In the genomic region with DNA sequence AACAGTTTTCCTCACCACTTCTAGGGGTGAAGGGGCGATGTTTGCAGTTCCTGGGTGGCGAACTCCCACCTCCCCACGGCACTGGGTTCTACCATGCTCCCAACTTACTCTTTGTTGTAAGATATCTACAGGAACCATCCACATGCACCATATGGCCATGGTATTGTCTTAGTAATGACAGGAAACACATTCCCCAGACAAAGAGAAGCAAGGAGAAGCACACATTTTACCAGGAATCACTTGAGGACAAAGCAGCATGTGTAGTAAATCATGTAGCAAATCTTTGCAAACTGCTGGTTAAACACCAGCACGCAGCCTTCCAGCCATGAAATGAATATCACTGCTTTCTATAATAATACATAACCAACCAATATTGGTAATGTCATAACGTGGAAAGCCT, we compare ENCODE assay signal across 24 cellular contexts.
DNase-seq lines count a peak whose midpoint lies in the region; ATAC-seq, FAIRE-seq and TF ChIP-seq lines count a peak whose summit lies in the region.
"Had no signal": no experiment of that assay in that cellular context is flagged by ENCODE, and none has a peak within 500 bp of the region (broad histone marks: within the 10 kb centered on the region; RNA-seq: fewer than 3 reads in every experiment).

No MANE protein-coding gene starts in this region.

- POLR2A ChIA-PET in Caco-2 (lab: Charles Lee) = no interaction called here

- H3K4me2 ChIP-seq in astrocyte (ENCODE audit: low read length) (peak overlapping the region; percentile 21), mesendoderm (ENCODE audit: low read length) (no peak overlapping the region)
- H3K4me2 ChIP-seq: hepatocyte, neural progenitor cell had no signal

- H3K4me3 ChIP-seq in heart right ventricle = no peak overlapping the region
- H3K4me3 ChIP-seq in astrocyte (ENCODE audit: insufficient read depth, low read depth, low read length) = no peak overlapping the region
- H3K4me3 ChIP-seq in mesendoderm (ENCODE audit: low read length) = no peak overlapping the region
- H3K4me3 ChIP-seq in subcutaneous abdominal adipose tissue (ENCODE audit: low read depth in 1 of 5, low read length in 5 of 5) = no peak overlapping the region
- H3K4me3 ChIP-seq in right lobe of liver = no peak overlapping the region
- H3K4me3 ChIP-seq in Caco-2 (ENCODE audit: low read depth, low read length) = no peak overlapping the region
- H3K4me3 ChIP-seq: hepatocyte, neural progenitor cell had no signal

- H3K56ac ChIP-seq in mesendoderm (ENCODE audit: low read length) = no peak overlapping the region

- H3K79me2 ChIP-seq in astrocyte (ENCODE audit: insufficient read depth, low read length) (peaks cover 13% of the 10 kb centered on the region), mesendoderm (ENCODE audit: control insufficient read depth, insufficient read depth, low read length) (no peaks in the 10 kb centered on the region)

- peak overlapping the region; percentile 45 for H3K9ac ChIP-seq in astrocyte (ENCODE audit: low read length)
- H3K9ac ChIP-seq in mesendoderm (ENCODE audit: low read length) = no peak overlapping the region
- no peak overlapping the region for H3K9ac ChIP-seq in subcutaneous abdominal adipose tissue (ENCODE audit: low read length in 5 of 5)
- H3K9ac ChIP-seq: neural progenitor cell had no signal

- intact Hi-C loops in heart right ventricle (cut with DNase I) (loop anchor here in 1 of 10 donors (5.0 kb wide), 1 partner anchor 36 kb away; no protein-coding TSS in a partner anchor), Right ventricle myocardium superior (cut with DNase I) (no loop called here), right lobe of liver (cut with DNase I) (no loop called here), Caco-2 (cut with micrococcal nuclease; ENCODE audit: unreplicated experiment) (no loop called here)

- TF ChIP-seq CTCF in heart right ventricle (IDR thresholded peaks at IDR 0.05) = no peak
- TF ChIP-seq CTCF in astrocyte (IDR thresholded peaks at IDR 0.05; ENCODE audit: insufficient read depth, low read depth, low read length) = no peak
- TF ChIP-seq CTCF in right lobe of liver (IDR thresholded peaks at IDR 0.05) = no peak
- TF ChIP-seq CTCF in Caco-2 (IDR thresholded peaks at IDR 0.05; ENCODE audit: insufficient read depth in 1 of 2, low read depth in 1 of 2, low read length in 1 of 2, severe bottlenecking in 1 of 2, unreplicated experiment in 1 of 2) = no peak

- H2BK15ac ChIP-seq in mesendoderm (replicated peaks; ENCODE audit: low read depth) = no peak overlapping the region

- no peak overlapping the region for H4K5ac ChIP-seq in mesendoderm (ENCODE audit: low read length)

- ATAC-seq in heart right ventricle (peak in 1 of 8 donors; percentile 21), Right ventricle myocardium superior (ENCODE audit: poor library complexity) (no peak), right lobe of liver (no peak), HG02623 (IDR thresholded peaks at IDR 0.05; ENCODE audit: unreplicated experiment) (no peak)
- ATAC-seq: activated T-cell treated with anti-CD3 and anti-CD28 coated beads, Interleukin-2, amount 50 U/mL, for 72 hours; esophagus mucosa; SK-N-SH treated with all-trans-retinoic acid at 6 μM for 48 hours; stimulated activated naive B cell treated with anti-CD40 and anti-IgM and Interleukin-4, amounts not matched to agents 10 μg/mL and 1 μg/mL and 100 μg/mL, for 72 hours; T-helper 17 cell had no signal

- no peak for FAIRE-seq in astrocyte (lab: Jason Lieb, UNC)

- H3K36me3 Mint-ChIP-seq in astrocyte (ENCODE audit: low read depth, unreplicated experiment) (peaks cover 4% of the 10 kb centered on the region), Caco-2 (ENCODE audit: insufficient read depth, unreplicated experiment) (peaks cover 49% of the 10 kb centered on the region)
- H3K36me3 Mint-ChIP-seq: stimulated activated naive B cell treated with anti-CD40 and anti-IgM and Interleukin-4, amounts not matched to agents 10 μg/mL and 1 μg/mL and 100 μg/mL, for 72 hours had no signal

- 63 to 79% methylated on average over 5 of the region's 5 CpGs for WGBS in heart right ventricle, 2 donors
- no CpG with 5 or more reads among the region's 5 CpGs for WGBS in mesendoderm (ENCODE audit: extremely low coverage, insufficient coverage, low lambda C conversion rate)
- WGBS in right lobe of liver (ENCODE audit: insufficient coverage, low coverage, low lambda C conversion rate, missing lambda C conversion rate) = 81% methylated on average over 4 of the region's 5 CpGs

- H3K27ac ChIP-seq in heart right ventricle (peak overlapping the region in 9 of 10 donors; percentile 29 to 82 (median 72)), astrocyte (ENCODE audit: low read depth, low read length) (peak overlapping the region; percentile 67), mesendoderm (ENCODE audit: low read depth, low read length) (no peak overlapping the region), subcutaneous abdominal adipose tissue (ENCODE audit: low read depth, low read length) (peak overlapping the region; percentile 64), right lobe of liver (peak overlapping the region in 1 of 3 donors; percentile 18)
- H3K27ac ChIP-seq: hepatocyte, neural progenitor cell had no signal

- no TSS peak for BruUV-seq in Caco-2 (replicated peaks; lab: Mats Ljungman, UMichigan)

- no peak for DNase-seq in heart right ventricle
- no peak for DNase-seq in Right ventricle myocardium superior
- no peak for DNase-seq in astrocyte (ENCODE audit: low read depth)
- DNase-seq in mesendoderm = no peak
- no peak for DNase-seq in right lobe of liver
- no peak for DNase-seq in Caco-2
- DNase-seq: activated CD4-positive, alpha-beta T cell treated with anti-CD3 and anti-CD28 coated beads, Interleukin-2, amount 50 U/mL, for 4 hours; activated T-cell treated with anti-CD3 and anti-CD28 coated beads, Interleukin-2, amount 50 U/mL, for 72 hours; Calu3; central memory CD4-positive, alpha-beta T cell; foreskin melanocyte; NCI-H1048; NCI-H1694 treated with DMSO at 0.1 percent for 48 hours; NCI-H2171 treated with DMSO at 0.1 percent for 48 hours; NCI-H510A treated with DMSO at 0.1 percent for 48 hours; stimulated activated naive B cell treated with anti-CD40 and anti-IgM and Interleukin-4, amounts not matched to agents 10 μg/mL and 1 μg/mL and 100 μg/mL, for 72 hours; T-helper 17 cell had no signal

- no peak overlapping the region for H2BK5ac ChIP-seq in mesendoderm (ENCODE audit: low read length)

- no peaks in the 10 kb centered on the region for H3K9me3 Mint-ChIP-seq in astrocyte (ENCODE audit: unreplicated experiment)
- H3K9me3 Mint-ChIP-seq in Caco-2 (ENCODE audit: unreplicated experiment) = no peaks in the 10 kb centered on the region
- H3K9me3 Mint-ChIP-seq: activated T-cell treated with anti-CD3 and anti-CD28 coated beads, Interleukin-2, amount 50 U/mL, for 72 hours; neural progenitor cell; stimulated activated naive B cell treated with anti-CD40 and anti-IgM and Interleukin-4, amounts not matched to agents 10 μg/mL and 1 μg/mL and 100 μg/mL, for 72 hours had no signal

- no peak overlapping the region for H2AFZ ChIP-seq in astrocyte (ENCODE audit: low read depth, low read length)
- H2AFZ ChIP-seq: hepatocyte, neural progenitor cell had no signal

- CTCF ChIA-PET in Caco-2 (lab: Charles Lee) = no interaction called here

- H3K79me1 ChIP-seq in mesendoderm (ENCODE audit: low read length) = no peaks in the 10 kb centered on the region

- H3K9me3 ChIP-seq in heart right ventricle (no peaks in the 10 kb centered on the region), astrocyte (ENCODE audit: insufficient read depth, low read depth, low read length) (no peaks in the 10 kb centered on the region), subcutaneous abdominal adipose tissue (ENCODE audit: control insufficient read depth in 5 of 5, low read length in 5 of 5) (no peaks in the 10 kb centered on the region), right lobe of liver (no peaks in the 10 kb centered on the region), Caco-2 (no peaks in the 10 kb centered on the region)

- H3K36me3 ChIP-seq in heart right ventricle (peaks cover 0 to 41% (median 2%) of the 10 kb centered on the region in 9 donors), astrocyte (ENCODE audit: insufficient read depth, low read length) (no peaks in the 10 kb centered on the region), mesendoderm (ENCODE audit: control insufficient read depth, insufficient read depth, low read length) (no peaks in the 10 kb centered on the region), subcutaneous abdominal adipose tissue (ENCODE audit: control insufficient read depth in 5 of 5, insufficient read depth in 5 of 5, low read length in 5 of 5) (peaks cover 2 to 20% (median 12%) of the 10 kb centered on the region in 5 donors), right lobe of liver (no peaks in the 10 kb centered on the region), Caco-2 (ENCODE audit: control insufficient read depth, insufficient read depth, low read length) (no peaks in the 10 kb centered on the region)
- H3K36me3 ChIP-seq: neural progenitor cell had no signal

- H3K23ac ChIP-seq in mesendoderm (ENCODE audit: low read length) = no peak overlapping the region

- no peak overlapping the region for H4K8ac ChIP-seq in mesendoderm (ENCODE audit: low read depth, low read length)

- H2BK120ac ChIP-seq in mesendoderm (ENCODE audit: low read depth, low read length) = no peak overlapping the region

- H3K4ac ChIP-seq in mesendoderm (ENCODE audit: low read depth, low read length) = no peak overlapping the region

- no peaks in the 10 kb centered on the region for H3K27me3 Mint-ChIP-seq in astrocyte (ENCODE audit: low read depth, unreplicated experiment)
- H3K27me3 Mint-ChIP-seq in Caco-2 (ENCODE audit: insufficient read depth, unreplicated experiment) = no peaks in the 10 kb centered on the region
- H3K27me3 Mint-ChIP-seq: progenitor cell of endocrine pancreas had no signal

- H3K27me3 ChIP-seq in heart right ventricle (no peaks in the 10 kb centered on the region), astrocyte (ENCODE audit: insufficient read depth, low read length) (no peaks in the 10 kb centered on the region), mesendoderm (ENCODE audit: insufficient read depth, low read length, poor library complexity) (no peaks in the 10 kb centered on the region), subcutaneous abdominal adipose tissue (ENCODE audit: control insufficient read depth in 5 of 5, insufficient read depth in 4 of 5, low read length in 5 of 5) (no peaks in the 10 kb centered on the region), right lobe of liver (no peaks in the 10 kb centered on the region), Caco-2 (replicated peaks; ENCODE audit: control insufficient read depth, insufficient read depth, low read length) (no peaks in the 10 kb centered on the region)
- H3K27me3 ChIP-seq: hepatocyte, neural progenitor cell had no signal

- H3K4me3 Mint-ChIP-seq in astrocyte (ENCODE audit: unreplicated experiment) (no peak overlapping the region), Caco-2 (ENCODE audit: unreplicated experiment) (no peak overlapping the region)
- H3K4me3 Mint-ChIP-seq: activated T-cell treated with anti-CD3 and anti-CD28 coated beads, Interleukin-2, amount 50 U/mL, for 72 hours; neural progenitor cell; stimulated activated naive B cell treated with anti-CD40 and anti-IgM and Interleukin-4, amounts not matched to agents 10 μg/mL and 1 μg/mL and 100 μg/mL, for 72 hours; T-helper 17 cell had no signal

- H3K4me1 ChIP-seq in heart right ventricle (peaks cover 40 to 97% (median 82%) of the 10 kb centered on the region in 9 donors), astrocyte (ENCODE audit: insufficient read depth, low read length) (peaks cover 52% of the 10 kb centered on the region), mesendoderm (ENCODE audit: control insufficient read depth, low read depth, low read length) (peaks cover 9% of the 10 kb centered on the region), subcutaneous abdominal adipose tissue (ENCODE audit: control insufficient read depth in 5 of 5, insufficient read depth in 5 of 5, low read length in 5 of 5) (peaks cover 7 to 69% (median 49%) of the 10 kb centered on the region in 5 donors), right lobe of liver (no peaks in the 10 kb centered on the region), Caco-2 (peaks cover 62% of the 10 kb centered on the region)

- peaks cover 57% of the 10 kb centered on the region for H3K4me1 Mint-ChIP-seq in astrocyte (ENCODE audit: low read depth, unreplicated experiment)
- H3K4me1 Mint-ChIP-seq in Caco-2 (ENCODE audit: low read depth, unreplicated experiment) = peaks cover 41% of the 10 kb centered on the region
- H3K4me1 Mint-ChIP-seq: stimulated activated naive B cell treated with anti-CD40 and anti-IgM and Interleukin-4, amounts not matched to agents 10 μg/mL and 1 μg/mL and 100 μg/mL, for 72 hours; T-helper 17 cell had no signal

- H3K27ac Mint-ChIP-seq in astrocyte (ENCODE audit: unreplicated experiment) = no peak overlapping the region
- H3K27ac Mint-ChIP-seq in Caco-2 (ENCODE audit: unreplicated experiment) = no peak overlapping the region
- H3K27ac Mint-ChIP-seq: activated T-cell treated with anti-CD3 and anti-CD28 coated beads, Interleukin-2, amount 50 U/mL, for 72 hours; neural progenitor cell; progenitor cell of endocrine pancreas; stimulated activated naive B cell treated with anti-CD40 and anti-IgM and Interleukin-4, amounts not matched to agents 10 μg/mL and 1 μg/mL and 100 μg/mL, for 72 hours; T-helper 17 cell had no signal

- no peak for TF ChIP-seq POLR2A in right lobe of liver (IDR thresholded peaks at IDR 0.05)

- no peak overlapping the region for H2AK5ac ChIP-seq in mesendoderm (ENCODE audit: low read length)

- peak overlapping the region; percentile 11 for H3K18ac ChIP-seq in mesendoderm (ENCODE audit: low read length)

- H4K20me1 ChIP-seq in astrocyte (ENCODE audit: insufficient read depth, low read length) = no peaks in the 10 kb centered on the region
